ENCODE assay signal across 20 cellular contexts in the genomic region with DNA sequence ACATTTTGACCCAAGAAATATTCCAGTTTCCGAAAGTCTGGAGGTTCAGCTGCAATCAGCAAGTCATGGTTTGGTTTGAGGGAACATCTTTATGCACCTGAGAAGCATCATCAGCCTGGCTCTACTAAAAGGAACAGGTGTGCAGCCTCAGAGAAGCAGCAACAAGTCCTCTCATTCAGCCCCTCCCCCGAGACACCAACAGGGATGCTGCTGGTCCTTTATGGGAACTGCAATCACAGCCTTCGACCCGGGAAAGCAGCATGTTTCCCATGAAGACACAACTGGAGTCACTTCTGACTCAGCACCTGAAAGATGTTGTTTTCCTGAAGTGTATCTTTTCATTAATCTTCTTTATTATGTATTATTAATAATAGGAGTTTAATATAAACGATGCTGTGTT. TPM values are rescaled to one million over a fixed set of nuclear protein-coding genes. Genes with fewer than 3 reads are reported as not detected.
DNase-seq lines count a peak whose midpoint lies in the region; ATAC-seq and TF ChIP-seq lines count a peak whose summit lies in the region.
"Had no signal": no experiment of that assay in that cellular context is flagged by ENCODE, and none has a peak within 500 bp of the region (broad histone marks: within the 10 kb centered on the region; RNA-seq: fewer than 3 reads in every experiment).

No MANE protein-coding gene starts in this region.

- H2AFZ ChIP-seq in GM23248 (no peak overlapping the region), PC-3 (ENCODE audit: low read length) (no peak overlapping the region)

- in situ Hi-C loops in GM23248 (cut with MboI), result no loop called here

- peak; percentile 46 for DNase-seq in Calu3
- DNase-seq in GM23248, result peak; percentile 58
- peak; percentile 40 for DNase-seq in PC-3
- DNase-seq in islet precursor cell, result peak; percentile 71
- DNase-seq in endothelial cell (ENCODE audit: low spot score), result no peak
- DNase-seq: activated CD4-positive, alpha-beta T cell treated with anti-CD3 and anti-CD28 coated beads, Interleukin-2, amount 50 U/mL, for 4 hours; activated T-cell treated with anti-CD3 and anti-CD28 coated beads, Interleukin-2, amount 50 U/mL, for 72 hours; amniotic stem cell; CD4-positive, CD25-positive, alpha-beta regulatory T cell; GOT3; mammary epithelial cell; NCI-H2107; Peyer's patch; sigmoid colon; stimulated activated naive CD4-positive, alpha-beta T cell treated with Interleukin-2 at 50 U/mL for 16 hours; uterus had no signal

- no peak overlapping the region for H3K27ac ChIP-seq in GM23248
- H3K27ac ChIP-seq in PC-3 (ENCODE audit: low read length), result no peak overlapping the region
- H3K27ac ChIP-seq: Peyer's patch, sigmoid colon, uterus had no signal

- POLR2A ChIA-PET in PC-3 (lab: Charles Lee; ENCODE audit: unreplicated experiment), result no interaction called here

- H3K9me3 ChIP-seq in GM23248 (ENCODE audit: low read depth) (no peaks in the 10 kb centered on the region), PC-3 (ENCODE audit: low read length) (no peaks in the 10 kb centered on the region)
- H3K9me3 ChIP-seq: Peyer's patch, sigmoid colon, uterus had no signal

- BruUV-seq in Calu3 (replicated peaks; lab: Mats Ljungman, UMichigan) (no TSS peak), PC-3 (replicated peaks; lab: Mats Ljungman, UMichigan) (no TSS peak)

- H3K27ac Mint-ChIP-seq in Calu3 (ENCODE audit: unreplicated experiment), result no peak overlapping the region
- H3K27ac Mint-ChIP-seq in endothelial cell (ENCODE audit: unreplicated experiment), result no peak overlapping the region
- H3K27ac Mint-ChIP-seq: activated T-cell treated with anti-CD3 and anti-CD28 coated beads, Interleukin-2, amount 50 U/mL, for 72 hours; CD4-positive, CD25-positive, alpha-beta regulatory T cell; T-helper 1 cell treated with Interleukin-12 subunit alpha and Interleukin-12 subunit beta and Interleukin-4 antibody, amounts not matched to agents 30 μg/mL and 1 μg/mL, for 36 hours had no signal

- no peak overlapping the region for H3K4me2 ChIP-seq in GM23248 (ENCODE audit: unreplicated experiment)
- H3K4me2 ChIP-seq in PC-3 (ENCODE audit: low read length), result no peak overlapping the region

- H3F3A ChIP-seq in GM23248 (ENCODE audit: insufficient read depth) (no peaks in the 10 kb centered on the region), PC-3 (ENCODE audit: low read length, unreplicated experiment) (no peaks in the 10 kb centered on the region)

- H3K4me1 ChIP-seq in GM23248 (ENCODE audit: insufficient read depth), result 0 out of 2 replicates have a peak, but pooled peaks cover 10% of the 10 kb centered on the region
- peaks cover 13% of the 10 kb centered on the region for H3K4me1 ChIP-seq in PC-3 (ENCODE audit: insufficient read depth, low read length)
- H3K4me1 ChIP-seq: uterus had no signal

- intact Hi-C loops in Calu3 (cut with micrococcal nuclease; ENCODE audit: unreplicated experiment), result loop anchor here (10.0 kb wide), 1 partner anchor 88 kb away; no protein-coding TSS in a partner anchor
- intact Hi-C loops in PC-3 (cut with micrococcal nuclease), result no loop called here

- H3K79me2 ChIP-seq in GM23248 (ENCODE audit: insufficient read depth) (no peaks in the 10 kb centered on the region), PC-3 (ENCODE audit: low read length) (no peaks in the 10 kb centered on the region)

- no peaks in the 10 kb centered on the region for H3K27me3 ChIP-seq in GM23248 (replicated peaks; ENCODE audit: insufficient read depth)
- no peaks in the 10 kb centered on the region for H3K27me3 ChIP-seq in PC-3 (ENCODE audit: low read length)
- H3K27me3 ChIP-seq: Peyer's patch, sigmoid colon, uterus had no signal

- peaks cover 37% of the 10 kb centered on the region for H3K4me1 Mint-ChIP-seq in Calu3 (ENCODE audit: low read depth, unreplicated experiment)
- peaks cover 4% of the 10 kb centered on the region for H3K4me1 Mint-ChIP-seq in endothelial cell (ENCODE audit: unreplicated experiment)
- H3K4me1 Mint-ChIP-seq: CD4-positive, CD25-positive, alpha-beta regulatory T cell had no signal

- H3K36me3 ChIP-seq in GM23248 (ENCODE audit: low read depth) (no peaks in the 10 kb centered on the region), PC-3 (ENCODE audit: low read depth, low read length) (no peaks in the 10 kb centered on the region)
- H3K36me3 ChIP-seq: Peyer's patch, sigmoid colon, uterus had no signal

- H3K9ac ChIP-seq in GM23248, result no peak overlapping the region
- H3K9ac ChIP-seq in PC-3 (ENCODE audit: low read length), result no peak overlapping the region

- TF ChIP-seq CTCF in Calu3 (IDR thresholded peaks at IDR 0.05; ENCODE audit: unreplicated experiment) (no peak), PC-3 (conservative IDR thresholded peaks at IDR 0.05; ENCODE audit: low read depth, low read length) (no peak), endothelial cell (IDR thresholded peaks at IDR 0.05; ENCODE audit: unreplicated experiment) (no peak)

- H3K4me3 ChIP-seq in GM23248 (no peak overlapping the region), PC-3 (ENCODE audit: low read length) (no peak overlapping the region)
- H3K4me3 ChIP-seq: Peyer's patch, sigmoid colon, uterus had no signal

- H3K36me3 Mint-ChIP-seq in Calu3 (ENCODE audit: insufficient read depth, unreplicated experiment), result no peaks in the 10 kb centered on the region
- no peaks in the 10 kb centered on the region for H3K36me3 Mint-ChIP-seq in endothelial cell (ENCODE audit: low read depth, unreplicated experiment)
- H3K36me3 Mint-ChIP-seq: CD4-positive, CD25-positive, alpha-beta regulatory T cell had no signal

- H4K20me1 ChIP-seq in GM23248 (ENCODE audit: insufficient read depth) (no peaks in the 10 kb centered on the region), PC-3 (ENCODE audit: low read length) (no peaks in the 10 kb centered on the region)

- WGBS in GM23248 (ENCODE audit: low coverage in 1 of 2, low lambda C conversion rate in 2 of 2, missing lambda C conversion rate in 2 of 2), 2 experiments, result 45 to 48% methylated on average over 5 of the region's 5 CpGs

- ATAC-seq in PC-3, result peak; percentile 33; the same call in 1 of the 2 replicates
- ATAC-seq in HG03460 (IDR thresholded peaks at IDR 0.05; ENCODE audit: unreplicated experiment), result no peak
- no peak for ATAC-seq in GM18520 (IDR thresholded peaks at IDR 0.05; ENCODE audit: unreplicated experiment)
- ATAC-seq: activated T-cell treated with anti-CD3 and anti-CD28 coated beads, Interleukin-2, amount 50 U/mL, for 72 hours had no signal

- H3K27me3 Mint-ChIP-seq in Calu3 (ENCODE audit: unreplicated experiment) (no peaks in the 10 kb centered on the region), endothelial cell (ENCODE audit: unreplicated experiment) (no peaks in the 10 kb centered on the region)

- no peak overlapping the region for H3K4me3 Mint-ChIP-seq in Calu3 (ENCODE audit: low read depth, unreplicated experiment)
- no peak overlapping the region for H3K4me3 Mint-ChIP-seq in endothelial cell (ENCODE audit: unreplicated experiment)
- H3K4me3 Mint-ChIP-seq: activated T-cell treated with anti-CD3 and anti-CD28 coated beads, Interleukin-2, amount 50 U/mL, for 72 hours; CD4-positive, CD25-positive, alpha-beta regulatory T cell; neural crest cell; T-helper 1 cell treated with Interleukin-12 subunit alpha and Interleukin-12 subunit beta and Interleukin-4 antibody, amounts not matched to agents 30 μg/mL and 1 μg/mL, for 36 hours had no signal

- H3K9me3 Mint-ChIP-seq in Calu3 (ENCODE audit: low read depth, unreplicated experiment), result no peaks in the 10 kb centered on the region
- H3K9me3 Mint-ChIP-seq in endothelial cell (ENCODE audit: unreplicated experiment), result no peaks in the 10 kb centered on the region
- H3K9me3 Mint-ChIP-seq: neural crest cell had no signal

- H3K9me2 ChIP-seq in GM23248 (ENCODE audit: insufficient read depth) (no peaks in the 10 kb centered on the region), PC-3 (replicated peaks; ENCODE audit: low read length) (no peaks in the 10 kb centered on the region)

- CTCF ChIA-PET in Calu3 (lab: Charles Lee) (interaction anchor here (0.7 kb wide), 1 partner anchor 173 kb away, joined by 3 read pairs; no protein-coding TSS in a partner anchor), PC-3 (lab: Charles Lee) (no interaction called here)

RNA-seq across cellular contexts. Expression of a gene that starts 15.5 kb away (rescaled TPM):
- total RNA-seq in Calu3 (2022) (19.4 and 24.6 TPM in 2 replicates), PC-3 (2014; rRNA removed) (22.6 and 27.5 TPM in 2 replicates), endothelial cell (ENCODE audit: unreplicated experiment) (218 TPM)
- total RNA-seq in GM23248 (2014; rRNA removed; shearing (Covaris generic)), result 1,282 and 1,485 TPM in 2 replicates
- polyA plus RNA-seq in GM23248 (2016; fragmentation: Nextera tagmentation; extraction: Ambion mirVana), result 1,378 and 1,415 TPM in 2 replicates
